ENCODE assay signal across 17 cellular contexts in genomic region chrX:123087326-123087725, GRCh38.
DNase-seq lines count a peak whose midpoint lies in the region; ATAC-seq and TF ChIP-seq lines count a peak whose summit lies in the region.
"Had no signal": no experiment of that assay in that cellular context is flagged by ENCODE, and none has a peak within 500 bp of the region (broad histone marks: within the 10 kb centered on the region; RNA-seq: fewer than 3 reads in every experiment).

No MANE protein-coding gene starts in this region.

- peaks cover 13% of the 10 kb centered on the region for H3K27me3 Mint-ChIP-seq in Calu3 (ENCODE audit: unreplicated experiment)
- H3K27me3 Mint-ChIP-seq in activated naive CD4-positive, alpha-beta T cell treated with anti-CD3 and anti-CD28 coated beads for 36 hours (ENCODE audit: low read depth), result no peaks in the 10 kb centered on the region
- H3K27me3 Mint-ChIP-seq: activated CD4-positive, alpha-beta T cell treated with anti-CD3 and anti-CD28 coated beads, Interleukin-2, amount 10 ng/mL, durations not matched to agents 24 days and 14 days had no signal

- no peaks in the 10 kb centered on the region for H3K9me3 Mint-ChIP-seq in Calu3 (ENCODE audit: low read depth, unreplicated experiment)
- no peaks in the 10 kb centered on the region for H3K9me3 Mint-ChIP-seq in activated naive CD4-positive, alpha-beta T cell treated with anti-CD3 and anti-CD28 coated beads for 36 hours
- H3K9me3 Mint-ChIP-seq: activated CD4-positive, alpha-beta T cell treated with anti-CD3 and anti-CD28 coated beads, Interleukin-2, amount 10 ng/mL, durations not matched to agents 24 days and 14 days had no signal

- TF ChIP-seq CTCF in Calu3 (IDR thresholded peaks at IDR 0.05; ENCODE audit: unreplicated experiment) (no peak), epithelial cell of proximal tubule (conservative IDR thresholded peaks at IDR 0.05; ENCODE audit: low read depth, low read length) (no peak), right lobe of liver (IDR thresholded peaks at IDR 0.05) (no peak)

- no peak overlapping the region for H3K4me3 Mint-ChIP-seq in Calu3 (ENCODE audit: low read depth, unreplicated experiment)
- H3K4me3 Mint-ChIP-seq in activated naive CD4-positive, alpha-beta T cell treated with anti-CD3 and anti-CD28 coated beads for 36 hours, result no peak overlapping the region
- H3K4me3 Mint-ChIP-seq: activated CD4-positive, alpha-beta T cell treated with anti-CD3 and anti-CD28 coated beads, Interleukin-2, amount 10 ng/mL, durations not matched to agents 24 days and 14 days had no signal

- ATAC-seq in right lobe of liver, result peak; percentile 89 to 95 (median 91)
- no peak for ATAC-seq in GM18861 (IDR thresholded peaks at IDR 0.05; ENCODE audit: unreplicated experiment)
- no peak for ATAC-seq in GM21526 (IDR thresholded peaks at IDR 0.05; ENCODE audit: low FRiP score, unreplicated experiment)

- H3K9me3 ChIP-seq in right lobe of liver, result no peaks in the 10 kb centered on the region

- CTCF ChIA-PET in Calu3 (lab: Charles Lee), result no interaction called here
- CTCF ChIA-PET in activated naive CD4-positive, alpha-beta T cell treated with anti-CD3 and anti-CD28 coated beads for 36 hours (lab: Charles Lee), result no interaction called here

- no peak for TF ChIP-seq POLR2A in right lobe of liver (IDR thresholded peaks at IDR 0.05)

- DNase-seq in Calu3 (peak; percentile 38), MV-4-11 (lab: John Stamatoyannopoulos, UW) (peak; percentile 79), epithelial cell of proximal tubule (ENCODE audit: low read depth) (peak; percentile 65), right lobe of liver (no peak), NCI-H1436 (lab: John Stamatoyannopoulos, UW) (no peak)
- DNase-seq in activated naive CD4-positive, alpha-beta T cell treated with anti-CD3 and anti-CD28 coated beads for 36 hours, result no peak
- DNase-seq: activated CD4-positive, alpha-beta T cell treated with anti-CD3 and anti-CD28 coated beads, Interleukin-2, amount 10 ng/mL, durations not matched to agents 24 days and 14 days; activated T-cell treated with anti-CD3 and anti-CD28 coated beads, Interleukin-2, amount 50 U/mL, for 48 hours; midbrain; MM.1S; NCI-H82; SHP77 treated with DMSO at 0.1 percent for 48 hours; substantia nigra; T1000 had no signal

- intact Hi-C loops in Calu3 (cut with micrococcal nuclease; ENCODE audit: unreplicated experiment), result no loop called here
- intact Hi-C loops in right lobe of liver (cut with DNase I), result no loop called here
- intact Hi-C loops in activated naive CD4-positive, alpha-beta T cell treated with anti-CD3 and anti-CD28 coated beads for 36 hours (cut with micrococcal nuclease), result no loop called here

- H3K27ac Mint-ChIP-seq in Calu3 (ENCODE audit: unreplicated experiment), result no peak overlapping the region
- H3K27ac Mint-ChIP-seq in activated naive CD4-positive, alpha-beta T cell treated with anti-CD3 and anti-CD28 coated beads for 36 hours, result no peak overlapping the region
- H3K27ac Mint-ChIP-seq: activated CD4-positive, alpha-beta T cell treated with anti-CD3 and anti-CD28 coated beads, Interleukin-2, amount 10 ng/mL, durations not matched to agents 24 days and 14 days had no signal

- peaks cover 19% of the 10 kb centered on the region for H3K4me1 Mint-ChIP-seq in Calu3 (ENCODE audit: low read depth, unreplicated experiment)
- H3K4me1 Mint-ChIP-seq in activated naive CD4-positive, alpha-beta T cell treated with anti-CD3 and anti-CD28 coated beads for 36 hours (ENCODE audit: low read depth), result no peaks in the 10 kb centered on the region
- H3K4me1 Mint-ChIP-seq: activated CD4-positive, alpha-beta T cell treated with anti-CD3 and anti-CD28 coated beads, Interleukin-2, amount 10 ng/mL, durations not matched to agents 24 days and 14 days had no signal

- H3K4me1 ChIP-seq in right lobe of liver, result peaks cover 0 to 23% (median 5%) of the 10 kb centered on the region in 4 donors

- no peaks in the 10 kb centered on the region for H3K27me3 ChIP-seq in right lobe of liver

- BruUV-seq in Calu3 (replicated peaks; lab: Mats Ljungman, UMichigan), result no TSS peak

- H3K36me3 Mint-ChIP-seq in Calu3 (ENCODE audit: insufficient read depth, unreplicated experiment), result no peaks in the 10 kb centered on the region
- no peaks in the 10 kb centered on the region for H3K36me3 Mint-ChIP-seq in activated naive CD4-positive, alpha-beta T cell treated with anti-CD3 and anti-CD28 coated beads for 36 hours (ENCODE audit: low read depth)

- H3K4me3 ChIP-seq in epithelial cell of proximal tubule (ENCODE audit: low read depth, low read length) (no peak overlapping the region), right lobe of liver (no peak overlapping the region)

- H3K36me3 ChIP-seq in right lobe of liver, result no peaks in the 10 kb centered on the region

- peak overlapping the region in 1 of 3 donors; percentile 32 for H3K27ac ChIP-seq in right lobe of liver
- H3K27ac ChIP-seq: C4-2B had no signal

Comparison
In these comparisons a context has a peak if more than half of its experiments do, and no peak if none do; other contexts are left out.
1. DNase-seq: peak in Calu3 (single experiment), MV-4-11 (single experiment) and epithelial cell of proximal tubule (single experiment); none in right lobe of liver (0 of 3), NCI-H1436 (single experiment) and activated naive CD4-positive, alpha-beta T cell treated with anti-CD3 and anti-CD28 coated beads for 36 hours (single experiment).
2. ATAC-seq: peak in right lobe of liver (4 of 4); none in GM18861 (single experiment) and GM21526 (single experiment).